9 cellular contexts compared by ENCODE assay signal in the genomic region with DNA sequence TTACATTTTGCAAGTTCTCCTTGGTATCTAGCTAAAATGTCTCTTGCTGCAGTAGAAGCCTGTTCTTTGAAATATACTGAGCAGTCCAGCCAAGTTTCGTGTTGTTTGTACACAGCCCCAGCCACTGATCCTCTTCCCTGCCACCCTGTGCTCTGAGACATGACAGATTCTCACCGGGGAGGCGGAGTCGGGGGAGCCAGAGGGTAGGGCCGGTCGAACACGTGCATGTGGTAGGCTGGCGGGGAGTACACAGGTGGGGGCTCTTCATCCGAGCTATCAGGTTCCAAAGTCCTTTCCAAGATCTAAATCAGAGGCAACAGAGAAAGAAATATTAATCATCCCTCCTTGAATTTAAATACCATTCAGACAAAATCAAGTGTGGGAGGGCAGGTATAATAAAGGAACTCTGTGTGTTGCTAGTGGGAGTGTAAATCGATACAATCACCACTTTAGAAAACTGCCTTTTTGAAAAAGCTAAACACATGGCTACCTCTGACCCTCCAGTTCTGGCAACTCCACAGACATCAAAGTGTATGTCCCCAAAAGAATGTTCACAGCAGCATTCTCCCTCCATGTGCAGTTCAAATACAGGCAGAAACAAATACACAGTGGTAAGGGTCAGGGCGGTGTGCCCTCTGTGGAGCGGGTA. TPM values are rescaled to one million over a fixed set of nuclear protein-coding genes. Genes with fewer than 3 reads are reported as not detected.
DNase-seq lines count a peak whose midpoint lies in the region; ATAC-seq lines count a peak whose summit lies in the region.
"Had no signal": no experiment of that assay in that cellular context is flagged by ENCODE, and none has a peak within 500 bp of the region (broad histone marks: within the 10 kb centered on the region; RNA-seq: fewer than 3 reads in every experiment).

No MANE protein-coding gene starts in this region.

- CTCF ChIA-PET in activated CD4-positive, alpha-beta T cell treated with anti-CD3 and anti-CD28 coated beads, Interleukin-2, amount 10 ng/mL, durations not matched to agents 7 days and 5 days (lab: Charles Lee), result interaction anchor here (1.1 to 1.4 kb wide), 3 partner anchors 8 to 77 kb away, joined by 3 to 4 read pairs (median 3); no protein-coding TSS in a partner anchor

- H3K9me3 Mint-ChIP-seq in activated CD4-positive, alpha-beta T cell treated with anti-CD3 and anti-CD28 coated beads, Interleukin-2, amount 10 ng/mL, durations not matched to agents 7 days and 5 days, result no peaks in the 10 kb centered on the region

- intact Hi-C loops in left colon (cut with DNase I, micrococcal nuclease) (no loop called here), Right ventricle myocardium inferior (cut with DNase I) (loop anchor here (5.0 kb wide), 1 partner anchor 108 kb away; the partner anchor contains the start of gene VEZF1)

- no peaks in the 10 kb centered on the region for H3K36me3 Mint-ChIP-seq in activated CD4-positive, alpha-beta T cell treated with anti-CD3 and anti-CD28 coated beads, Interleukin-2, amount 10 ng/mL, durations not matched to agents 7 days and 5 days (ENCODE audit: low read depth)

- ATAC-seq in left colon (peak; percentile 77), Right ventricle myocardium inferior (no peak)

- peak overlapping the region; percentile 12 for H3K27ac ChIP-seq in temporal lobe (ENCODE audit: low read depth, low read length)

- peaks cover 12% of the 10 kb centered on the region for H3K4me1 Mint-ChIP-seq in activated CD4-positive, alpha-beta T cell treated with anti-CD3 and anti-CD28 coated beads, Interleukin-2, amount 10 ng/mL, durations not matched to agents 7 days and 5 days

- H3K4me3 Mint-ChIP-seq in activated CD4-positive, alpha-beta T cell treated with anti-CD3 and anti-CD28 coated beads, Interleukin-2, amount 10 ng/mL, durations not matched to agents 7 days and 5 days, result no peak overlapping the region

- no peak overlapping the region for H3K27ac Mint-ChIP-seq in activated CD4-positive, alpha-beta T cell treated with anti-CD3 and anti-CD28 coated beads, Interleukin-2, amount 10 ng/mL, durations not matched to agents 7 days and 5 days

- DNase-seq in activated CD4-positive, alpha-beta T cell treated with anti-CD3 and anti-CD28 coated beads, Interleukin-2, amount 50 U/mL, for 48 hours, result peak; percentile 25 to 30
- DNase-seq in activated CD4-positive, alpha-beta T cell treated with anti-CD3 and anti-CD28 coated beads, Interleukin-2, amount 10 ng/mL, durations not matched to agents 7 days and 5 days, result no peak
- DNase-seq in SW480 (ENCODE audit: low spot score) (peak; percentile 89), left colon (no peak), SK-N-DZ (ENCODE audit: low spot score) (no peak), EL (no peak), Right ventricle myocardium inferior (ENCODE audit: missing footprints) (no peak)
- DNase-seq: activated CD4-positive, CD25-positive, alpha-beta regulatory T cell had no signal

- POLR2A ChIA-PET in activated CD4-positive, alpha-beta T cell treated with anti-CD3 and anti-CD28 coated beads, Interleukin-2, amount 10 ng/mL, durations not matched to agents 7 days and 5 days (lab: Charles Lee), result no interaction called here

- peaks cover 15% of the 10 kb centered on the region for H3K27me3 Mint-ChIP-seq in activated CD4-positive, alpha-beta T cell treated with anti-CD3 and anti-CD28 coated beads, Interleukin-2, amount 10 ng/mL, durations not matched to agents 7 days and 5 days

RNA-seq across cellular contexts. Expression of gene MRPS23, which starts 29.7 kb away (rescaled TPM):
- total RNA-seq in activated CD4-positive, alpha-beta T cell treated with anti-CD3 and anti-CD28 coated beads, Interleukin-2, amount 10 ng/mL, durations not matched to agents 7 days and 5 days, result 10 to 100 TPM; 27.1 to 38.4 TPM
- total RNA-seq in left colon (10 to 100 TPM; 18.0 to 21.3 TPM), temporal lobe (17.7 TPM), Right ventricle myocardium inferior (86.7 TPM)
- 86.4 and 144 TPM in 2 replicates for polyA plus RNA-seq in SK-N-DZ (2014; cell fraction: cytosol; rRNA removed)
- polyA plus RNA-seq in SK-N-DZ (2014; cell fraction: nucleus; rRNA removed), result 37.2 and 41.1 TPM in 2 replicates

Comparison
In these comparisons a context has a peak if more than half of its experiments do, and no peak if none do; other contexts are left out.
1. DNase-seq: peak in activated CD4-positive, alpha-beta T cell treated with anti-CD3 and anti-CD28 coated beads, Interleukin-2, amount 50 U/mL, for 48 hours (2 of 2) and SW480 (single experiment); none in activated CD4-positive, alpha-beta T cell treated with anti-CD3 and anti-CD28 coated beads, Interleukin-2, amount 10 ng/mL, durations not matched to agents 7 days and 5 days (single experiment), left colon (0 of 2), SK-N-DZ (single experiment), EL (single experiment) and Right ventricle myocardium inferior (single experiment).